Comparison of ENCODE assay signal across 26 cellular contexts in the genomic region with DNA sequence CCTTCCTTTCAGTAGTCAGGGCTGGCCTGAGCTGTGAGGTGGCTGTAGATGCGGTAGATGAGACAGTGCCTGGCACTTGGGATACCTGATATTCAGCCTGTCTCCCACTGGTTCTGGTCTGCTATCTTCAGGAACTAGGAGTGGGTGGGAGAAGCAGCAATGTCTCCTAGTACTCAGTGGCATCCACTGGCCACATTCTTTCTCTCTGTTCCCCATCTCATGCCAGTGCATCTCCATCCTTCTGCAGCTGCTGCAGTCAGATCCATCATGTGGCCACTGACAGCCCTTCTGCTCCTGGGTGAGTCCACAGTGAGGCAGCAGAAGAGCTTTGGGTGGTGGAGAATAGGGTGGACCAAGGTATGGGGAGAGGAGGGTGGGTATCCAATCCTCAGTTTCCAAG. TPM values are rescaled to one million over a fixed set of nuclear protein-coding genes. Genes with fewer than 3 reads are reported as not detected.
DNase-seq lines count a peak whose midpoint lies in the region; TF ChIP-seq lines count a peak whose summit lies in the region.
"Had no signal": no experiment of that assay in that cellular context is flagged by ENCODE, and none has a peak within 500 bp of the region (broad histone marks: within the 10 kb centered on the region; RNA-seq: fewer than 3 reads in every experiment).

No MANE protein-coding gene starts in this region.

- H2BK12ac ChIP-seq in mesenchymal stem cell (ENCODE audit: low read length in 2 of 2), result peak overlapping the region; percentile 1 to 62

- H3K27me3 Mint-ChIP-seq in CD14-positive monocyte (ENCODE audit: low read depth in 3 of 3), result peaks cover 72 to 91% (median 77%) of the 10 kb centered on the region in 3 donors
- H3K27me3 Mint-ChIP-seq: memory B cell had no signal

- peaks cover 11% of the 10 kb centered on the region; the same call in 1 of the 2 replicates for H3K79me2 ChIP-seq in OCI-LY1 (ENCODE audit: insufficient read depth, low read length)

- intact Hi-C loops in CD14-positive monocyte (cut with micrococcal nuclease) (loop anchor here in 1 of 2 donors (2.0 kb wide), 1 partner anchor 14 kb away; no protein-coding TSS in a partner anchor), esophagus muscularis mucosa (cut with DNase I) (no loop called here)

- H4K91ac ChIP-seq in mesenchymal stem cell (ENCODE audit: low read length), result peak overlapping the region; percentile 56

- H3K4me2 ChIP-seq in OCI-LY1 (ENCODE audit: low read length) (peak overlapping the region; percentile 85), mesenchymal stem cell (ENCODE audit: low read length, poor library complexity, severe bottlenecking) (no peak overlapping the region)
- H3K4me2 ChIP-seq: BLaER1 had no signal

- H3K4me1 Mint-ChIP-seq in CD14-positive monocyte, result peaks cover 56% of the 10 kb centered on the region

- H3K4me1 ChIP-seq in OCI-LY1 (ENCODE audit: insufficient read depth, low read length, severe bottlenecking) (peaks cover 91% of the 10 kb centered on the region), mesenchymal stem cell (ENCODE audit: control insufficient read depth, insufficient read depth, low read depth, low read length) (peaks cover 12% of the 10 kb centered on the region), esophagus muscularis mucosa (peaks cover 5 to 19% (median 17%) of the 10 kb centered on the region in 4 donors)

- H3K4ac ChIP-seq in mesenchymal stem cell (ENCODE audit: low read depth in 1 of 2, low read length in 2 of 2), result no peak overlapping the region

- H2BK5ac ChIP-seq in mesenchymal stem cell (ENCODE audit: low read depth, low read length, poor library complexity, severe bottlenecking), result no peak overlapping the region

- peak overlapping the region; percentile 78 for H3K4me3 ChIP-seq in OCI-LY1 (ENCODE audit: low read depth, low read length, poor library complexity, severe bottlenecking)
- H3K4me3 ChIP-seq in mesenchymal stem cell (ENCODE audit: insufficient read depth in 1 of 2, low read depth in 1 of 2, low read length in 2 of 2), result no peak overlapping the region
- no peak overlapping the region for H3K4me3 ChIP-seq in esophagus muscularis mucosa
- H3K4me3 ChIP-seq: BLaER1, suprapubic skin had no signal

- peak overlapping the region in 1 of 2 experiments; percentile 58 for H3K18ac ChIP-seq in mesenchymal stem cell (ENCODE audit: low read depth in 1 of 2, low read length in 2 of 2)

- H4K20me1 ChIP-seq in OCI-LY1 (ENCODE audit: insufficient read depth, low read length), result no peaks in the 10 kb centered on the region
- H4K20me1 ChIP-seq: BLaER1 had no signal

- H4K8ac ChIP-seq in mesenchymal stem cell (ENCODE audit: low read length), result no peak overlapping the region

- DNase-seq in CD14-positive monocyte (ENCODE audit: low spot score) (no peak), mesenchymal stem cell (no peak), DMS79 (lab: John Stamatoyannopoulos, UW) (no peak), esophagus muscularis mucosa (ENCODE audit: extremely low spot score) (no peak)
- DNase-seq in stimulated activated CD4-positive, alpha-beta T cell treated with anti-CD3 and anti-CD28 coated beads, Interleukin-1b, Interleukin-23, amount 100 ng/mL, for 48 hours, result no peak
- DNase-seq: activated CD4-positive, alpha-beta T cell treated with anti-CD3 and anti-CD28 coated beads for 4 hours; activated gamma-delta T cell treated with Interleukin-2 at 50 U/mL for 16 hours; activated T-cell treated with anti-CD3 and anti-CD28 coated beads, Interleukin-2, amount 50 U/mL, for 24 hours; DND-41; effector CD4-positive, alpha-beta T cell; H7; left cardiac atrium; NCI-H1092 treated with DMSO at 0.1 percent for 48 hours; NCI-H187 treated with DMSO at 0.1 percent for 48 hours; NCI-H69; small intestine; stimulated activated CD4-positive, alpha-beta T cell treated with anti-CD3 and anti-CD28 coated beads, Interleukin-2, amount 100 ng/mL, for 48 hours; T-helper 2 cell had no signal

- H2BK120ac ChIP-seq in mesenchymal stem cell (ENCODE audit: low read depth, low read length), result no peak overlapping the region

- no peaks in the 10 kb centered on the region for H3K79me1 ChIP-seq in mesenchymal stem cell (replicated peaks; ENCODE audit: low read length, poor library complexity, severe bottlenecking)

- peak overlapping the region in 1 of 2 experiments; percentile 50 for H3K14ac ChIP-seq in mesenchymal stem cell (ENCODE audit: low read length in 2 of 2)

- H2BK15ac ChIP-seq in mesenchymal stem cell (ENCODE audit: low read depth, poor library complexity, severe bottlenecking), result no peak overlapping the region

- H2AFZ ChIP-seq in OCI-LY1 (ENCODE audit: low read length), result no peak overlapping the region
- H2AFZ ChIP-seq in mesenchymal stem cell (ENCODE audit: low read depth, low read length), result no peak overlapping the region

- H3K36me3 ChIP-seq in OCI-LY1 (ENCODE audit: insufficient read depth, low read length), result peaks cover 12% of the 10 kb centered on the region; the same call in 1 of the 2 replicates
- no peaks in the 10 kb centered on the region for H3K36me3 ChIP-seq in mesenchymal stem cell (ENCODE audit: control insufficient read depth in 1 of 2, insufficient read depth in 2 of 2, low read depth in 1 of 2, low read length in 2 of 2)
- H3K36me3 ChIP-seq in esophagus muscularis mucosa, result no peaks in the 10 kb centered on the region
- H3K36me3 ChIP-seq: BLaER1, suprapubic skin had no signal

- H3K27ac Mint-ChIP-seq in CD14-positive monocyte, result peak overlapping the region in 6 of 7 donors; percentile 21 to 82 (median 63)
- H3K27ac Mint-ChIP-seq: activated T-cell treated with anti-CD3 and anti-CD28 coated beads, Interleukin-2, amount 50 U/mL, for 24 hours; memory B cell; stimulated activated effector memory CD8-positive, alpha-beta T cell treated with anti-CD3 and anti-CD28 coated beads, Interleukin-12 subunit alpha, Interleukin-12 subunit beta, amount 100 ng/mL, for 72 hours had no signal

- H3K9me3 ChIP-seq in OCI-LY1 (ENCODE audit: low read length) (no peaks in the 10 kb centered on the region), mesenchymal stem cell (ENCODE audit: control insufficient read depth, low read length) (no peaks in the 10 kb centered on the region), esophagus muscularis mucosa (no peaks in the 10 kb centered on the region)
- H3K9me3 ChIP-seq: BLaER1, suprapubic skin had no signal

- 100% methylated on average over 1 of the region's 1 CpG for WGBS in mesenchymal stem cell
- 100% methylated on average over 1 of the region's 1 CpG for WGBS in esophagus muscularis mucosa

- no peak for TF ChIP-seq CTCF in CD14-positive monocyte (IDR thresholded peaks at IDR 0.05)
- TF ChIP-seq CTCF in OCI-LY1 (IDR thresholded peaks at IDR 0.05; ENCODE audit: low read length), result no peak
- TF ChIP-seq CTCF in esophagus muscularis mucosa (IDR thresholded peaks at IDR 0.05), result no peak

- peak overlapping the region in 1 of 2 donors; percentile 97 for H3K4me3 Mint-ChIP-seq in CD14-positive monocyte
- H3K4me3 Mint-ChIP-seq: activated T-cell treated with anti-CD3 and anti-CD28 coated beads, Interleukin-2, amount 50 U/mL, for 24 hours; memory B cell; stimulated activated effector memory CD8-positive, alpha-beta T cell treated with anti-CD3 and anti-CD28 coated beads, Interleukin-12 subunit alpha, Interleukin-12 subunit beta, amount 100 ng/mL, for 72 hours had no signal

- no peaks in the 10 kb centered on the region for H3K27me3 ChIP-seq in OCI-LY1 (ENCODE audit: insufficient read depth, low read length)
- H3K27me3 ChIP-seq in mesenchymal stem cell (ENCODE audit: control insufficient read depth in 1 of 2, insufficient read depth in 1 of 2, low read length in 2 of 2), result peaks cover 0 to 41% of the 10 kb centered on the region in 2 experiments
- H3K27me3 ChIP-seq in esophagus muscularis mucosa, result peaks cover 0 to 16% (median 2%) of the 10 kb centered on the region in 4 donors
- H3K27me3 ChIP-seq: BLaER1, foreskin keratinocyte, suprapubic skin had no signal

- TF ChIP-seq EP300 in esophagus muscularis mucosa (IDR thresholded peaks at IDR 0.05), result no peak

- H3K36me3 Mint-ChIP-seq in CD14-positive monocyte, result peaks cover 5 to 17% of the 10 kb centered on the region in 2 donors
- H3K36me3 Mint-ChIP-seq: memory B cell had no signal

- no peaks in the 10 kb centered on the region for H3K9me2 ChIP-seq in OCI-LY1 (ENCODE audit: low read depth, low read length)

- H3K27ac ChIP-seq in OCI-LY1 (ENCODE audit: low read depth, low read length, poor library complexity, severe bottlenecking), result peak overlapping the region; percentile 92
- H3K27ac ChIP-seq in mesenchymal stem cell (ENCODE audit: low read length, poor library complexity, severe bottlenecking), result no peak overlapping the region
- H3K27ac ChIP-seq in esophagus muscularis mucosa (replicated peaks in 1 of 4), result no peak overlapping the region
- H3K27ac ChIP-seq: BLaER1, epithelial cell of prostate, foreskin keratinocyte, suprapubic skin had no signal

- H3K9ac ChIP-seq in OCI-LY1 (ENCODE audit: low read length) (peak overlapping the region; percentile 69), mesenchymal stem cell (ENCODE audit: low read length) (no peak overlapping the region)
- H3K9ac ChIP-seq: BLaER1 had no signal

- peaks cover 3 to 14% (median 8%) of the 10 kb centered on the region in 7 donors for H3K9me3 Mint-ChIP-seq in CD14-positive monocyte
- H3K9me3 Mint-ChIP-seq: activated T-cell treated with anti-CD3 and anti-CD28 coated beads, Interleukin-2, amount 50 U/mL, for 24 hours; memory B cell; stimulated activated effector memory CD8-positive, alpha-beta T cell treated with anti-CD3 and anti-CD28 coated beads, Interleukin-12 subunit alpha, Interleukin-12 subunit beta, amount 100 ng/mL, for 72 hours had no signal

- no peak for TF ChIP-seq POLR2A in esophagus muscularis mucosa (IDR thresholded peaks at IDR 0.05; ENCODE audit: low read depth)

- H2AK5ac ChIP-seq in mesenchymal stem cell (ENCODE audit: low read length, severe bottlenecking), result no peak overlapping the region

- no peak overlapping the region for H3K23ac ChIP-seq in mesenchymal stem cell (ENCODE audit: low read length in 2 of 2)

- 0 out of 2 replicates have a peak, but pooled peaks cover 3% of the 10 kb centered on the region for H3F3A ChIP-seq in OCI-LY1 (ENCODE audit: insufficient read depth, low read length)

RNA-seq across cellular contexts. Expression of a gene that starts 1.1 kb away (rescaled TPM):
- polyA plus RNA-seq in CD14-positive monocyte, result under 1 TPM; 0.36 to 0.39 TPM
- 1.5 TPM for polyA plus RNA-seq in mesenchymal stem cell (2013, experiment 1 of 2)
- polyA plus RNA-seq in mesenchymal stem cell (2013, experiment 2 of 2), result 1.5 TPM
- 1 to 10 TPM in 1 of 4 donors, under 1 TPM in 2, not detected in 1; 0.34 to 1.3 (median 0.65) TPM for total RNA-seq in esophagus muscularis mucosa

RNA-seq across cellular contexts. Expression of a gene that starts 15.4 kb away (rescaled TPM):
- under 1 TPM; 0.39 to 0.51 TPM for polyA plus RNA-seq in CD14-positive monocyte
- polyA plus RNA-seq in mesenchymal stem cell (2013, experiment 1 of 2), result 0.41 TPM
- 0.27 TPM for polyA plus RNA-seq in mesenchymal stem cell (2013, experiment 2 of 2)
- under 1 TPM in 2 of 4 donors, not detected in 2; 0.33 to 0.75 TPM for total RNA-seq in esophagus muscularis mucosa
- total RNA-seq: activated CD8-positive, alpha-beta memory T cell treated with anti-CD3 and anti-CD28 coated beads for 36 hours; H7 had no signal

RNA-seq across cellular contexts. Expression of a gene that starts 27.2 kb away (rescaled TPM):
- 10 to 100 TPM; 30.5 to 32.0 TPM for polyA plus RNA-seq in CD14-positive monocyte
- polyA plus RNA-seq in mesenchymal stem cell (2013, experiment 1 of 2), result 30.5 TPM
- polyA plus RNA-seq in mesenchymal stem cell (2013, experiment 2 of 2), result 31.0 TPM
- 10 to 100 TPM; 12.5 to 26.1 (median 22.8) TPM for total RNA-seq in esophagus muscularis mucosa

RNA-seq across cellular contexts. Expression of a gene that starts 43.7 kb away (rescaled TPM):
- polyA plus RNA-seq in CD14-positive monocyte, result 10 to 100 TPM; 22.2 to 25.6 TPM
- 19.4 TPM for polyA plus RNA-seq in mesenchymal stem cell (2013, experiment 1 of 2)
- 19.9 TPM for polyA plus RNA-seq in mesenchymal stem cell (2013, experiment 2 of 2)
- 10 to 100 TPM; 24.5 to 30.6 (median 27.4) TPM for total RNA-seq in esophagus muscularis mucosa

RNA-seq across cellular contexts. Expression of a gene that starts 59.5 kb away (rescaled TPM):
- 10 to 100 TPM; 12.1 to 41.5 TPM for polyA plus RNA-seq in CD14-positive monocyte
- not detected for polyA plus RNA-seq in mesenchymal stem cell (2013, experiment 1 of 2)
- polyA plus RNA-seq in mesenchymal stem cell (2013, experiment 2 of 2), result not detected
- 10 to 100 TPM; 12.7 to 39.8 (median 27.0) TPM for total RNA-seq in esophagus muscularis mucosa
- total RNA-seq: activated CD8-positive, alpha-beta memory T cell treated with anti-CD3 and anti-CD28 coated beads for 36 hours; foreskin keratinocyte; H7 had no signal
- polyA plus RNA-seq: foreskin keratinocyte had no signal
